22 cellular contexts compared by ENCODE assay signal in genomic region chr3:175670572-175670971, GRCh38.
"Had no signal": no experiment of that assay in that cellular context is flagged by ENCODE, and none has a peak within 500 bp of the region (broad histone marks: within the 10 kb centered on the region; RNA-seq: fewer than 3 reads in every experiment).

No MANE protein-coding gene starts in this region.

- H3K4me2 ChIP-seq: neural progenitor cell had no signal

- H3K9me3 ChIP-seq: ovary, prostate gland, upper lobe of left lung had no signal

- H3K4me3 ChIP-seq: neural progenitor cell, ovary, prostate gland, upper lobe of left lung had no signal

- H3K27me3 ChIP-seq: neural progenitor cell, ovary, upper lobe of left lung had no signal

- DNase-seq: activated CD4-positive, alpha-beta T cell treated with anti-CD3 and anti-CD28 coated beads, Interleukin-2, amount 10 ng/mL, durations not matched to agents 7 days and 5 days; activated CD8-positive, alpha-beta T cell treated with anti-CD3 and anti-CD28 coated beads, Interleukin-2, amount 10 ng/mL, durations not matched to agents 7 days and 5 days; activated gamma-delta T cell; activated naive CD4-positive, alpha-beta T cell treated with anti-CD3 and anti-CD28 coated beads, Interleukin-2, amount 50 U/mL, for 16 hours; activated naive CD8-positive, alpha-beta T cell treated with anti-CD3 and anti-CD28 coated beads, Interleukin-2, amount 50 U/mL, for 24 hours; anterior cingulate cortex; dermis blood vessel endothelial cell; effector memory CD8-positive, alpha-beta T cell; foreskin melanocyte; immature natural killer cell; left ventricle myocardium superior; mammary epithelial cell; naive thymus-derived CD8-positive, alpha-beta T cell; ovary; stimulated activated CD4-positive, alpha-beta T cell treated with anti-CD3 and anti-CD28 coated beads, Interleukin-2, amount 100 ng/mL, for 48 hours; stimulated activated CD8-positive, alpha-beta memory T cell treated with anti-CD3 and anti-CD28 coated beads, Interleukin-4, amount 100 ng/mL, for 48 hours; stimulated activated naive CD4-positive, alpha-beta T cell; upper lobe of left lung had no signal

- H3K9ac ChIP-seq: neural progenitor cell had no signal

- H3K27ac ChIP-seq: neural progenitor cell, ovary, prostate gland, upper lobe of left lung had no signal

- H3K4me1 ChIP-seq: neural progenitor cell, prostate gland, upper lobe of left lung had no signal

- ATAC-seq: activated CD4-positive, CD25-positive, alpha-beta regulatory T cell treated with anti-CD3 and anti-CD28 coated beads, Interleukin-2, amount 50 U/mL, for 24 hours; activated CD8-positive, alpha-beta T cell treated with anti-CD3 and anti-CD28 coated beads, Interleukin-2, amount 10 ng/mL, durations not matched to agents 7 days and 5 days; activated naive CD8-positive, alpha-beta T cell treated with anti-CD3 and anti-CD28 coated beads, Interleukin-2, amount 50 U/mL, for 24 hours; effector memory CD8-positive, alpha-beta T cell; esophagus mucosa; left ventricle myocardium superior; naive thymus-derived CD8-positive, alpha-beta T cell had no signal

- H2AFZ ChIP-seq: neural progenitor cell had no signal

- H3K36me3 ChIP-seq: neural progenitor cell, ovary, prostate gland, upper lobe of left lung had no signal
